ENCODE assay signal across 19 cellular contexts in genomic region chr6:154112181-154112809, GRCh38.
DNase-seq lines count a peak whose midpoint lies in the region; ATAC-seq and TF ChIP-seq lines count a peak whose summit lies in the region.
"Had no signal": no experiment of that assay in that cellular context is flagged by ENCODE, and none has a peak within 500 bp of the region (broad histone marks: within the 10 kb centered on the region; RNA-seq: fewer than 3 reads in every experiment).

No MANE protein-coding gene starts in this region.

- TF ChIP-seq CTCF in PC-3 (conservative IDR thresholded peaks at IDR 0.05; ENCODE audit: low read depth, low read length) (no peak), smooth muscle cell (IDR thresholded peaks at IDR 0.05; ENCODE audit: borderline replicate concordance, insufficient read depth, poor library complexity, severe bottlenecking) (no peak), Peyer's patch (IDR thresholded peaks at IDR 0.05) (no peak)

- H3K9me3 Mint-ChIP-seq in activated T-cell treated with anti-CD3 and anti-CD28 coated beads, Interleukin-2, amount 50 U/mL, for 4 hours: no peaks in the 10 kb centered on the region
- H3K9me3 Mint-ChIP-seq in activated T-cell treated with anti-CD3 and anti-CD28 coated beads, Interleukin-2, amount 50 U/mL, for 24 hours: no peaks in the 10 kb centered on the region
- H3K9me3 Mint-ChIP-seq: activated CD4-positive, alpha-beta memory T cell treated with anti-CD3 and anti-CD28 coated beads, Interleukin-2, amount 10 ng/mL, durations not matched to agents 7 days and 5 days; stimulated activated memory B cell treated with anti-CD40 and anti-IgM and Interleukin-4, amounts not matched to agents 10 μg/mL and 1 μg/mL and 100 μg/mL, for 72 hours had no signal

- intact Hi-C loops in PC-3 (cut with micrococcal nuclease): no loop called here

- H3K27me3 ChIP-seq in PC-3 (ENCODE audit: low read length) (peaks cover 16% of the 10 kb centered on the region), smooth muscle cell (ENCODE audit: low read depth) (no peaks in the 10 kb centered on the region), Peyer's patch (no peaks in the 10 kb centered on the region)
- H3K27me3 ChIP-seq: thyroid gland had no signal

- peaks cover 13% of the 10 kb centered on the region for H3K27me3 Mint-ChIP-seq in activated T-cell treated with anti-CD3 and anti-CD28 coated beads, Interleukin-2, amount 50 U/mL, for 4 hours (ENCODE audit: low read depth)
- peaks cover 20% of the 10 kb centered on the region for H3K27me3 Mint-ChIP-seq in activated T-cell treated with anti-CD3 and anti-CD28 coated beads, Interleukin-2, amount 50 U/mL, for 24 hours
- H3K27me3 Mint-ChIP-seq: activated CD4-positive, alpha-beta memory T cell treated with anti-CD3 and anti-CD28 coated beads, Interleukin-2, amount 10 ng/mL, durations not matched to agents 7 days and 5 days had no signal

- H3K9ac ChIP-seq in PC-3 (ENCODE audit: low read length) (no peak overlapping the region), smooth muscle cell (ENCODE audit: low read depth) (no peak overlapping the region)

- CTCF ChIA-PET in PC-3 (lab: Charles Lee): no interaction called here

- H2AFZ ChIP-seq in PC-3 (ENCODE audit: low read length) (no peak overlapping the region), smooth muscle cell (ENCODE audit: low read depth) (no peak overlapping the region)

- H3K4me3 ChIP-seq in PC-3 (ENCODE audit: low read length): no peak overlapping the region
- no peak overlapping the region for H3K4me3 ChIP-seq in smooth muscle cell
- no peak overlapping the region for H3K4me3 ChIP-seq in Peyer's patch
- H3K4me3 ChIP-seq: thyroid gland had no signal

- no peaks in the 10 kb centered on the region for H3K79me2 ChIP-seq in PC-3 (ENCODE audit: low read length)
- H3K79me2 ChIP-seq in smooth muscle cell (ENCODE audit: low read depth): no peaks in the 10 kb centered on the region

- 54% methylated on average over 2 of the region's 2 CpGs for WGBS in smooth muscle cell (ENCODE audit: low lambda C conversion rate)

- H3K27ac Mint-ChIP-seq in activated T-cell treated with anti-CD3 and anti-CD28 coated beads, Interleukin-2, amount 50 U/mL, for 24 hours: no peak overlapping the region
- H3K27ac Mint-ChIP-seq: activated CD4-positive, alpha-beta memory T cell treated with anti-CD3 and anti-CD28 coated beads, Interleukin-2, amount 10 ng/mL, durations not matched to agents 7 days and 5 days; stimulated activated memory B cell treated with anti-CD40 and anti-IgM and Interleukin-4, amounts not matched to agents 10 μg/mL and 1 μg/mL and 100 μg/mL, for 72 hours; T-helper 17 cell had no signal

- TF ChIP-seq POLR2A in Peyer's patch (IDR thresholded peaks at IDR 0.05): no peak

- H3K4me1 ChIP-seq in PC-3 (ENCODE audit: insufficient read depth, low read length): peaks cover 22% of the 10 kb centered on the region; the same call in 1 of the 2 replicates
- no peaks in the 10 kb centered on the region for H3K4me1 ChIP-seq in smooth muscle cell (ENCODE audit: low read depth)
- no peaks in the 10 kb centered on the region for H3K4me1 ChIP-seq in Peyer's patch
- H3K4me1 ChIP-seq: thyroid gland had no signal

- peak overlapping the region; percentile 31; the same call in 1 of the 2 replicates for H3K4me2 ChIP-seq in PC-3 (ENCODE audit: low read length)
- H3K4me2 ChIP-seq in smooth muscle cell: no peak overlapping the region

- H3K9me2 ChIP-seq in PC-3 (replicated peaks; ENCODE audit: low read length): no peaks in the 10 kb centered on the region

- no peak for DNase-seq in activated T-cell treated with anti-CD3 and anti-CD28 coated beads, Interleukin-2, amount 50 U/mL, for 4 hours
- no peak for DNase-seq in activated T-cell treated with anti-CD3 and anti-CD28 coated beads, Interleukin-2, amount 50 U/mL, for 24 hours
- DNase-seq in PC-3: peak; percentile 80
- no peak for DNase-seq in smooth muscle cell (lab: John Stamatoyannopoulos, UW; ENCODE audit: unreplicated experiment)
- no peak for DNase-seq in DMS114 treated with DMSO at 0.1 percent for 48 hours (lab: John Stamatoyannopoulos, UW; ENCODE audit: unreplicated experiment)
- DNase-seq in Peyer's patch: no peak
- DNase-seq in AG08396 (ENCODE audit: low spot score): no peak
- DNase-seq: activated CD4-positive, alpha-beta memory T cell treated with anti-CD3 and anti-CD28 coated beads, Interleukin-2, amount 10 ng/mL, durations not matched to agents 7 days and 5 days; caudate nucleus; DMS153; hippocampal formation; midbrain; NCI-H187 treated with DMSO at 0.1 percent for 48 hours; NCI-H446; T-helper 17 cell; thyroid gland; WERI-Rb-1 had no signal

- no peak overlapping the region for H3K4me3 Mint-ChIP-seq in activated T-cell treated with anti-CD3 and anti-CD28 coated beads, Interleukin-2, amount 50 U/mL, for 4 hours
- H3K4me3 Mint-ChIP-seq in activated T-cell treated with anti-CD3 and anti-CD28 coated beads, Interleukin-2, amount 50 U/mL, for 24 hours: no peak overlapping the region
- H3K4me3 Mint-ChIP-seq: activated CD4-positive, alpha-beta memory T cell treated with anti-CD3 and anti-CD28 coated beads, Interleukin-2, amount 10 ng/mL, durations not matched to agents 7 days and 5 days; stimulated activated memory B cell treated with anti-CD40 and anti-IgM and Interleukin-4, amounts not matched to agents 10 μg/mL and 1 μg/mL and 100 μg/mL, for 72 hours; T-helper 17 cell had no signal

- POLR2A ChIA-PET in PC-3 (lab: Charles Lee; ENCODE audit: unreplicated experiment): no interaction called here

- BruUV-seq in PC-3 (replicated peaks; lab: Mats Ljungman, UMichigan): no TSS peak

- H3K27ac ChIP-seq in PC-3 (ENCODE audit: low read length): peak overlapping the region; percentile 29; the same call in 1 of the 2 replicates
- peak overlapping the region; percentile 49 for H3K27ac ChIP-seq in smooth muscle cell (ENCODE audit: low read depth)
- H3K27ac ChIP-seq in Peyer's patch: no peak overlapping the region
- H3K27ac ChIP-seq: thyroid gland, WERI-Rb-1 had no signal

- peak; percentile 71 to 73 for ATAC-seq in activated T-cell treated with anti-CD3 and anti-CD28 coated beads, Interleukin-2, amount 50 U/mL, for 4 hours
- ATAC-seq in PC-3 (peak; percentile 81), esophagus mucosa (peak; percentile 98)
- ATAC-seq: stimulated activated memory B cell treated with anti-CD40 and anti-IgM and Interleukin-4, amounts not matched to agents 10 μg/mL and 1 μg/mL and 100 μg/mL, for 72 hours; T-helper 17 cell had no signal

- no peaks in the 10 kb centered on the region for H4K20me1 ChIP-seq in PC-3 (ENCODE audit: low read length)
- no peaks in the 10 kb centered on the region for H4K20me1 ChIP-seq in smooth muscle cell (ENCODE audit: low read depth)

- H3K9me3 ChIP-seq in PC-3 (ENCODE audit: low read length) (no peaks in the 10 kb centered on the region), smooth muscle cell (replicated peaks; ENCODE audit: low read depth) (no peaks in the 10 kb centered on the region), Peyer's patch (no peaks in the 10 kb centered on the region)
- H3K9me3 ChIP-seq: thyroid gland had no signal

- H3K36me3 ChIP-seq in PC-3 (ENCODE audit: low read depth, low read length): no peaks in the 10 kb centered on the region
- H3K36me3 ChIP-seq in smooth muscle cell (ENCODE audit: low read depth): no peaks in the 10 kb centered on the region
- no peaks in the 10 kb centered on the region for H3K36me3 ChIP-seq in Peyer's patch
- H3K36me3 ChIP-seq: thyroid gland, WERI-Rb-1 had no signal

- H3K4me1 Mint-ChIP-seq in activated T-cell treated with anti-CD3 and anti-CD28 coated beads, Interleukin-2, amount 50 U/mL, for 4 hours (ENCODE audit: low read depth): no peaks in the 10 kb centered on the region
- H3K4me1 Mint-ChIP-seq in activated T-cell treated with anti-CD3 and anti-CD28 coated beads, Interleukin-2, amount 50 U/mL, for 24 hours (ENCODE audit: low read depth): no peaks in the 10 kb centered on the region
- H3K4me1 Mint-ChIP-seq: activated CD4-positive, alpha-beta memory T cell treated with anti-CD3 and anti-CD28 coated beads, Interleukin-2, amount 10 ng/mL, durations not matched to agents 7 days and 5 days; stimulated activated memory B cell treated with anti-CD40 and anti-IgM and Interleukin-4, amounts not matched to agents 10 μg/mL and 1 μg/mL and 100 μg/mL, for 72 hours; T-helper 17 cell had no signal

- no peaks in the 10 kb centered on the region for H3K36me3 Mint-ChIP-seq in activated T-cell treated with anti-CD3 and anti-CD28 coated beads, Interleukin-2, amount 50 U/mL, for 4 hours (ENCODE audit: insufficient read depth)
- no peaks in the 10 kb centered on the region for H3K36me3 Mint-ChIP-seq in activated T-cell treated with anti-CD3 and anti-CD28 coated beads, Interleukin-2, amount 50 U/mL, for 24 hours (ENCODE audit: low read depth)
- H3K36me3 Mint-ChIP-seq: stimulated activated memory B cell treated with anti-CD40 and anti-IgM and Interleukin-4, amounts not matched to agents 10 μg/mL and 1 μg/mL and 100 μg/mL, for 72 hours had no signal

- H3F3A ChIP-seq in PC-3 (ENCODE audit: low read length, unreplicated experiment): no peaks in the 10 kb centered on the region
- no peaks in the 10 kb centered on the region for H3F3A ChIP-seq in smooth muscle cell (ENCODE audit: low read depth)

Comparison
In these comparisons a context has a peak if more than half of its experiments do, and no peak if none do; other contexts are left out.
1. H3K27ac ChIP-seq: peak in PC-3 (single experiment) and smooth muscle cell (single experiment); none in Peyer's patch (0 of 4).
2. Peak in every context shown above with its lines, with median percentiles within 50 percentile points of each other: ATAC-seq.